ENCODE assay signal across 10 cellular contexts in genomic region chr20:23257106-23257761, GRCh38.
DNase-seq lines count a peak whose midpoint lies in the region; ATAC-seq, FAIRE-seq and TF ChIP-seq lines count a peak whose summit lies in the region.
"Had no signal": no experiment of that assay in that cellular context is flagged by ENCODE, and none has a peak within 500 bp of the region (broad histone marks: within the 10 kb centered on the region; RNA-seq: fewer than 3 reads in every experiment).

No MANE protein-coding gene starts in this region.

- WGBS in A549 (ENCODE audit: missing lambda C conversion rate), result 72% methylated on average over 11 of the region's 12 CpGs
- WGBS in esophagus squamous epithelium, 2 donors, result 44 to 63% methylated on average over 8 of the region's 12 CpGs
- WGBS in neuronal stem cell (ENCODE audit: extremely low coverage in 2 of 2, insufficient read length in 2 of 2, insufficient replicate concordance in 1 of 2), 2 donors, result no CpG with 5 or more reads among the region's 12 CpGs

- no peaks in the 10 kb centered on the region for H3K9me3 ChIP-seq in A549
- no peaks in the 10 kb centered on the region for H3K9me3 ChIP-seq in esophagus squamous epithelium
- no peaks in the 10 kb centered on the region for H3K9me3 ChIP-seq in neuronal stem cell (replicated peaks in 1 of 2; ENCODE audit: control insufficient read depth in 2 of 2, insufficient read depth in 1 of 2, low read depth in 1 of 2, low read length in 2 of 2)

- H3K14ac ChIP-seq in neuronal stem cell (ENCODE audit: low read length), result no peak overlapping the region

- no peak overlapping the region for H3K4me3 Mint-ChIP-seq in nephron progenitor cell

- intact Hi-C loops in esophagus squamous epithelium (cut with DNase I), result no loop called here

- 0 out of 3 replicates have a peak, but pooled peaks cover 5% of the 10 kb centered on the region for H3K4me1 ChIP-seq in A549
- peaks cover 0 to 34% (median 12%) of the 10 kb centered on the region in 3 donors for H3K4me1 ChIP-seq in esophagus squamous epithelium
- peaks cover 4 to 23% of the 10 kb centered on the region in 2 donors for H3K4me1 ChIP-seq in neuronal stem cell (ENCODE audit: control insufficient read depth in 2 of 2, insufficient read depth in 1 of 2, low read depth in 1 of 2, low read length in 2 of 2)

- TF ChIP-seq EP300 in A549 (IDR thresholded peaks at IDR 0.05), result no peak

- H3K4me3 ChIP-seq in A549 (no peak overlapping the region), esophagus squamous epithelium (no peak overlapping the region), neuronal stem cell (ENCODE audit: low read length in 2 of 2) (no peak overlapping the region)

- no peaks in the 10 kb centered on the region for H3K9me3 Mint-ChIP-seq in nephron progenitor cell

- H2BK120ac ChIP-seq in neuronal stem cell (ENCODE audit: low read depth, low read length), result no peak overlapping the region

- no peak overlapping the region for H2BK12ac ChIP-seq in neuronal stem cell (ENCODE audit: low read length)

- H3K27me3 ChIP-seq in esophagus squamous epithelium (peaks cover 0 to 27% (median 0%) of the 10 kb centered on the region in 4 donors), neuronal stem cell (ENCODE audit: control insufficient read depth in 3 of 3, insufficient read depth in 3 of 3, low read depth in 1 of 3, low read length in 3 of 3) (peaks cover 0 to 6% (median 0%) of the 10 kb centered on the region in 3 experiments)

- H3K9ac ChIP-seq in neuronal stem cell (ENCODE audit: low read depth, low read length, poor library complexity), result no peak overlapping the region

- H3K4me1 Mint-ChIP-seq in nephron progenitor cell, result peaks cover 29% of the 10 kb centered on the region

- no peak overlapping the region for H2BK15ac ChIP-seq in neuronal stem cell (ENCODE audit: low read length)

- H2BK5ac ChIP-seq in neuronal stem cell (ENCODE audit: low read length), result no peak overlapping the region

- H3K36me3 ChIP-seq in esophagus squamous epithelium (no peaks in the 10 kb centered on the region), neuronal stem cell (replicated peaks in 1 of 2; ENCODE audit: control insufficient read depth in 2 of 2, insufficient read depth in 2 of 2, low read length in 2 of 2) (no peaks in the 10 kb centered on the region)

- no peak for FAIRE-seq in A549 (lab: Jason Lieb, UNC)
- FAIRE-seq: frontal cortex had no signal

- no peak overlapping the region for H4K91ac ChIP-seq in neuronal stem cell (ENCODE audit: low read depth, low read length, poor library complexity)

- no peak for TF ChIP-seq CTCF in A549 (IDR thresholded peaks at IDR 0.05)
- no peak for TF ChIP-seq CTCF in esophagus squamous epithelium (IDR thresholded peaks at IDR 0.05)
- TF ChIP-seq CTCF in nephron progenitor cell (IDR thresholded peaks at IDR 0.05), result no peak
- TF ChIP-seq CTCF in GM10248 (IDR thresholded peaks at IDR 0.05; ENCODE audit: control extremely low read depth, extremely low read depth, low read depth, missing control alignments), result no peak

- no peak overlapping the region for H3K23ac ChIP-seq in neuronal stem cell (ENCODE audit: low read depth, low read length, poor library complexity)

- H3K27ac ChIP-seq in A549, result no peak overlapping the region
- peak overlapping the region in 3 of 4 donors; percentile 50 to 87 (median 74) for H3K27ac ChIP-seq in esophagus squamous epithelium
- no peak overlapping the region for H3K27ac ChIP-seq in neuronal stem cell (replicated peaks; ENCODE audit: low read length)

- H2AK5ac ChIP-seq in neuronal stem cell (ENCODE audit: low read depth, low read length), result no peak overlapping the region

- TF ChIP-seq POLR2A in A549 (IDR thresholded peaks at IDR 0.05; ENCODE audit: low read length), result no peak
- TF ChIP-seq POLR2A in esophagus squamous epithelium (IDR thresholded peaks at IDR 0.05), result no peak

- H3K79me1 ChIP-seq in neuronal stem cell (ENCODE audit: low read depth, low read length), result no peaks in the 10 kb centered on the region

- no peak overlapping the region for H2AFZ ChIP-seq in neuronal stem cell (ENCODE audit: low read length)

- no peak overlapping the region for H4K8ac ChIP-seq in neuronal stem cell (ENCODE audit: low read depth, low read length)

- no peak for ATAC-seq in A549
- ATAC-seq in GM19452 (IDR thresholded peaks at IDR 0.05; ENCODE audit: unreplicated experiment), result no peak

- no peaks in the 10 kb centered on the region for H3K36me3 Mint-ChIP-seq in nephron progenitor cell (ENCODE audit: low read depth)

- no peak overlapping the region for H3K4ac ChIP-seq in neuronal stem cell (ENCODE audit: low read length)

- H3K4me2 ChIP-seq in A549, result no peak overlapping the region
- H3K4me2 ChIP-seq in neuronal stem cell (ENCODE audit: insufficient read depth, low read length, poor library complexity, severe bottlenecking), result no peak overlapping the region

- H3K27me3 Mint-ChIP-seq in nephron progenitor cell (ENCODE audit: low read depth, poor library complexity), result peaks cover 5% of the 10 kb centered on the region

- CTCF ChIA-PET in A549 (lab: Yijun Ruan, JAX), result interaction anchor here (1.1 to 2.3 kb wide), 4 partner anchors 9 to 22 kb away, joined by 3 to 11 read pairs (median 6); no protein-coding TSS in a partner anchor
- CTCF ChIA-PET in GM10248 (lab: Yijun Ruan, JAX), result interaction anchor here (1.7 kb wide), 1 partner anchor 11 kb away, joined by 4 read pairs; no protein-coding TSS in a partner anchor

- no peak for TF ChIP-seq RAD21 in A549 (conservative IDR thresholded peaks at IDR 0.05 in 1 of 2, IDR thresholded peaks at IDR 0.05 in 1 of 2)

- POLR2A ChIA-PET in A549 (lab: Yijun Ruan, JAX) (no interaction called here), GM10248 (lab: Yijun Ruan, JAX) (no interaction called here)

- no peak overlapping the region for H3K27ac Mint-ChIP-seq in nephron progenitor cell

- DNase-seq in A549 (ENCODE audit: low read depth in 1 of 2, low spot score in 1 of 2), result no peak
- peak; percentile 60 for DNase-seq in NCI-H69 (lab: John Stamatoyannopoulos, UW)
- no peak for DNase-seq in esophagus squamous epithelium (lab: John Stamatoyannopoulos, UW)
- DNase-seq in nephron progenitor cell, result peak; percentile 23
- DNase-seq in GM10248 (ENCODE audit: extremely low spot score), result no peak
- DNase-seq in neuronal stem cell (ENCODE audit: low spot score), result no peak
- no peak for DNase-seq in AG08395 (ENCODE audit: low spot score)
- DNase-seq: activated gamma-delta T cell had no signal

- H3K18ac ChIP-seq in neuronal stem cell (ENCODE audit: low read length), result no peak overlapping the region

TF ChIP-seq in A549, 52 proteins besides CTCF, POLR2A, EP300 and RAD21:
- TF ChIP-seq MAFK (IDR thresholded peaks at IDR 0.05; ENCODE audit: partially characterized antibody) (peak; percentile 91), REST (IDR thresholded peaks at IDR 0.05) (no peak)

Comparison
In these comparisons a context has a peak if more than half of its experiments do, and no peak if none do; other contexts are left out.
1. DNase-seq: peak in NCI-H69 (single experiment) and nephron progenitor cell (single experiment); none in A549 (0 of 2), esophagus squamous epithelium (single experiment), GM10248 (single experiment), neuronal stem cell (single experiment) and AG08395 (single experiment).
2. H3K27ac ChIP-seq: peak in esophagus squamous epithelium (3 of 4); none in A549 (0 of 2) and neuronal stem cell (single experiment).